In the genomic region with DNA sequence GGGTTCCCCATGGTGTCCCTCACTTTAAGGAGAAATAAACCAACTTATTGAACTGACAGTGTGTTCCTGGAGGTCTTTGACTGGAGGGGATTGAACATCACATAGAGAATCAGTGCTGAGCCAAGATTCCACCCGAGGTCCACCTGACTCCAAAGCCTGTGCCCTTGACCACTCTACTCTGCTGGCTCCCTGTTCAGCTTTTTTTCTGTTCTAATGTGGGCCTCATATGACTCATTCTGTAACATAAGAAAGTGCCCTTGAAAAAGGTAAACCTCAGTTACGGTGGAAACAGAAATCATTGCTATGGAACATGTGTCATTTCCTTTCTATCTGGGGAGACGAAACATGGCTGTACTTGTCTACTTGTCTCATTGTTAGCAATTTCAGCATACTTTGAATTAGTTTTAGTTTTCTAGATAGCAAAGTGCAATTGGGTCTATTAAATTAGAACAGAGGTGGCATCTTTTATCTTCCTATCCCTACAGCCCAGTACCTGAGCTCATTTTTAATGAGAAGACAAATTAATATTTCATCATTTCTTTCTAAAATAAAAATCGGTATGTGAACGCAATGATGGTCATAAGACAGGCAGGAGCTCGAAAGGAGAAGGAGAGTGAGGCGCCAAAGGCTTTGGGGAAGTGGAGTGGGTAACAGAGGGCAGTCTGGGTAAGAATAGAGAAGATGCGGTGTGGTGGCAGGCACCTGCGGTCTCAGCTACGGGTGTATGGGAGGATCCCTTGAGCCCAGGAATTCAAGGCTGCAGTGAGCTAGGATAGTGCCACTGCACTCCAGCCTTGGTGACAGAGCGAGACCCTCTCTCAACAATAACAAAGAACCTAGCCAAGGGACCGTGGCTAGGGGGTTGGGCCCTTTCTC, we compare ENCODE assay signal across 1 cellular context.
TF ChIP-seq lines count a peak whose summit lies in the region.

No MANE protein-coding gene starts in this region.

TF ChIP-seq in SK-N-SH, 30 proteins besides CTCF, POLR2A, EP300 and RAD21 (continued from another document):
- TF ChIP-seq FOXJ3 (CRISPR knock-in tag; IDR thresholded peaks at IDR 0.05) (no peak), JUND (IDR thresholded peaks at IDR 0.05) (peak; percentile 84), NFIC (IDR thresholded peaks at IDR 0.05; ENCODE audit: borderline replicate concordance) (peak; percentile 32; the same call in 1 of the 2 replicates), POLR2AphosphoS5 (IDR thresholded peaks at IDR 0.05; ENCODE audit: low read depth, low read length) (peak; percentile 32; the same call in 1 of the 2 replicates), NRF1 (IDR thresholded peaks at IDR 0.05; ENCODE audit: low read depth, low read length) (no peak), TCF12 (IDR thresholded peaks at IDR 0.05) (peak; percentile 52; the same call in 1 of the 2 replicates)
- TF ChIP-seq, protein P1, sequence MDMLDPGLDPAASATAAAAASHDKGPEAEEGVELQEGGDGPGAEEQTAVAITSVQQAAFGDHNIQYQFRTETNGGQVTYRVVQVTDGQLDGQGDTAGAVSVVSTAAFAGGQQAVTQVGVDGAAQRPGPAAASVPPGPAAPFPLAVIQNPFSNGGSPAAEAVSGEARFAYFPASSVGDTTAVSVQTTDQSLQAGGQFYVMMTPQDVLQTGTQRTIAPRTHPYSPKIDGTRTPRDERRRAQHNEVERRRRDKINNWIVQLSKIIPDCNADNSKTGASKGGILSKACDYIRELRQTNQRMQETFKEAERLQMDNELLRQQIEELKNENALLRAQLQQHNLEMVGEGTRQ (IDR thresholded peaks at IDR 0.05; ENCODE audit: borderline replicate concordance, low read depth, low read length), result no peak
- TF ChIP-seq, protein P2, sequence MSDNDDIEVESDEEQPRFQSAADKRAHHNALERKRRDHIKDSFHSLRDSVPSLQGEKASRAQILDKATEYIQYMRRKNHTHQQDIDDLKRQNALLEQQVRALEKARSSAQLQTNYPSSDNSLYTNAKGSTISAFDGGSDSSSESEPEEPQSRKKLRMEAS (IDR thresholded peaks at IDR 0.05; ENCODE audit: low read depth), result peak; percentile 59; the same call in 1 of the 2 replicates
